In genomic region chr10:69375307-69376151, GRCh38 we compare ENCODE assay signal across 9 cellular contexts. TPM values are rescaled to one million over a fixed set of nuclear protein-coding genes. Genes with fewer than 3 reads are reported as not detected.
DNase-seq lines count a peak whose midpoint lies in the region; ATAC-seq and TF ChIP-seq lines count a peak whose summit lies in the region.
"Had no signal": no experiment of that assay in that cellular context is flagged by ENCODE, and none has a peak within 500 bp of the region (broad histone marks: within the 10 kb centered on the region; RNA-seq: fewer than 3 reads in every experiment).

No MANE protein-coding gene starts in this region.

- peaks cover 18% of the 10 kb centered on the region; the same call in 1 of the 2 replicates for H3K4me1 ChIP-seq in GM23338 (ENCODE audit: insufficient read depth)
- peaks cover 18% of the 10 kb centered on the region for H3K4me1 ChIP-seq in right cardiac atrium (ENCODE audit: control insufficient read depth, insufficient read depth, low read length)

- no peak for TF ChIP-seq CTCF in GM23338 (conservative IDR thresholded peaks at IDR 0.05; ENCODE audit: low read depth in 2 of 2)

- H3K36me3 Mint-ChIP-seq in GM23338 (ENCODE audit: low read depth): peaks cover 79% of the 10 kb centered on the region
- peaks cover 40% of the 10 kb centered on the region for H3K36me3 Mint-ChIP-seq in activated naive CD8-positive, alpha-beta T cell treated with anti-CD3 and anti-CD28 coated beads for 36 hours

- H3K9me3 Mint-ChIP-seq in GM23338: no peaks in the 10 kb centered on the region
- no peaks in the 10 kb centered on the region for H3K9me3 Mint-ChIP-seq in activated naive CD8-positive, alpha-beta T cell treated with anti-CD3 and anti-CD28 coated beads for 36 hours

- intact Hi-C loops in right cardiac atrium (cut with DNase I): loop anchor here (5.0 to 10.0 kb wide), 3 partner anchors 43 to 58 kb away; no protein-coding TSS in a partner anchor

- no peak overlapping the region for H2AFZ ChIP-seq in GM23338

- H3K27ac ChIP-seq in GM23338 (ENCODE audit: low read depth) (peak overlapping the region; percentile 66), right cardiac atrium (ENCODE audit: low read length) (peak overlapping the region; percentile 37)

- H3K4me1 Mint-ChIP-seq in GM23338: peaks cover 46% of the 10 kb centered on the region
- peaks cover 16% of the 10 kb centered on the region for H3K4me1 Mint-ChIP-seq in activated naive CD8-positive, alpha-beta T cell treated with anti-CD3 and anti-CD28 coated beads for 36 hours

- H3K27ac Mint-ChIP-seq in GM23338: peak overlapping the region; percentile 97
- H3K27ac Mint-ChIP-seq in activated naive CD8-positive, alpha-beta T cell treated with anti-CD3 and anti-CD28 coated beads for 36 hours: peak overlapping the region; percentile 18
- H3K27ac Mint-ChIP-seq: progenitor cell of endocrine pancreas had no signal

- no peaks in the 10 kb centered on the region for H3K27me3 ChIP-seq in GM23338 (ENCODE audit: insufficient read depth)
- no peaks in the 10 kb centered on the region for H3K27me3 ChIP-seq in right cardiac atrium (ENCODE audit: control insufficient read depth, insufficient read depth)

- H3K4me3 Mint-ChIP-seq in GM23338: peak overlapping the region; percentile 27; the same call in 1 of the 3 replicates
- H3K4me3 Mint-ChIP-seq in activated naive CD8-positive, alpha-beta T cell treated with anti-CD3 and anti-CD28 coated beads for 36 hours: no peak overlapping the region

- peaks cover 56% of the 10 kb centered on the region for H3K36me3 ChIP-seq in GM23338 (ENCODE audit: insufficient read depth)

- peaks cover 57% of the 10 kb centered on the region for H3K79me2 ChIP-seq in GM23338 (replicated peaks; ENCODE audit: insufficient read depth)

- no peak overlapping the region for H3K4me3 ChIP-seq in GM23338
- no peak overlapping the region for H3K4me3 ChIP-seq in right cardiac atrium (ENCODE audit: low read length)

- peak; percentile 86 for DNase-seq in GM23338 (ENCODE audit: low spot score)
- DNase-seq in activated naive CD8-positive, alpha-beta T cell treated with anti-CD3 and anti-CD28 coated beads for 36 hours: no peak
- DNase-seq in right cardiac atrium: peak; percentile 48 to 81 (median 79)
- peak; percentile 19 for DNase-seq in putamen (ENCODE audit: low spot score)
- no peak for DNase-seq in NCI-H1105 treated with DMSO at 0.1 percent for 48 hours (lab: John Stamatoyannopoulos, UW)
- DNase-seq in NCI-H1105 (lab: John Stamatoyannopoulos, UW): no peak
- no peak for DNase-seq in T1000 (lab: John Stamatoyannopoulos, UW)

- H4K20me1 ChIP-seq in GM23338 (replicated peaks; ENCODE audit: insufficient read depth): peaks cover 10% of the 10 kb centered on the region; the same call in 1 of the 2 replicates

- no peaks in the 10 kb centered on the region for H3K9me3 ChIP-seq in right cardiac atrium (ENCODE audit: control insufficient read depth, low read length)

- H3F3A ChIP-seq in GM23338 (replicated peaks; ENCODE audit: low read depth): peaks cover 18% of the 10 kb centered on the region

- H3K27me3 Mint-ChIP-seq in GM23338 (ENCODE audit: insufficient read depth, low read depth, poor library complexity): peaks cover 12% of the 10 kb centered on the region
- H3K27me3 Mint-ChIP-seq in activated naive CD8-positive, alpha-beta T cell treated with anti-CD3 and anti-CD28 coated beads for 36 hours: no peaks in the 10 kb centered on the region
- H3K27me3 Mint-ChIP-seq: progenitor cell of endocrine pancreas had no signal

- H3K4me2 ChIP-seq in GM23338: peak overlapping the region; percentile 40; the same call in 1 of the 2 replicates

- H3K9me2 ChIP-seq in GM23338 (ENCODE audit: insufficient read depth): no peaks in the 10 kb centered on the region

- WGBS in right cardiac atrium: 15% methylated on average over 19 of the region's 19 CpGs

- ATAC-seq in GM23338 (peak; percentile 99), right cardiac atrium (peak; percentile 67 to 85), HG03432 (IDR thresholded peaks at IDR 0.05; ENCODE audit: unreplicated experiment) (no peak)

TF ChIP-seq in GM23338, 12 proteins besides CTCF, POLR2A, EP300 and RAD21 (continues in another document):
- TF ChIP-seq ZNF462 (CRISPR knock-in tag; IDR thresholded peaks at IDR 0.05) (no peak), CREB1 (CRISPR knock-in tag; IDR thresholded peaks at IDR 0.05; ENCODE audit: low read depth) (no peak), EZH2 (IDR thresholded peaks at IDR 0.05; ENCODE audit: low read depth, unreplicated experiment) (no peak), STAT1 (IDR thresholded peaks at IDR 0.05; ENCODE audit: unreplicated experiment) (no peak), NANOG (IDR thresholded peaks at IDR 0.05; ENCODE audit: borderline replicate concordance) (no peak)

RNA-seq across cellular contexts. Expression of gene TACR2, which starts 41.2 kb away (rescaled TPM):
- 0.54 TPM in 1 of 2 replicates, not detected in the other for total RNA-seq in GM23338 (2014; rRNA removed; shearing (Covaris generic))
- not detected in 2 replicates for polyA plus RNA-seq in GM23338 (2016; fragmentation: Nextera tagmentation; extraction: Ambion mirVana)
- total RNA-seq in activated naive CD8-positive, alpha-beta T cell treated with anti-CD3 and anti-CD28 coated beads for 36 hours: not detected
- under 1 TPM; 0.26 to 0.53 (median 0.37) TPM for total RNA-seq in right cardiac atrium
- polyA plus RNA-seq in right cardiac atrium: 0.27 TPM
- total RNA-seq: progenitor cell of endocrine pancreas had no signal

Comparison
In these comparisons a context has a peak if more than half of its experiments do, and no peak if none do; other contexts are left out.
1. DNase-seq: peak in GM23338 (single experiment), right cardiac atrium (3 of 3) and putamen (single experiment); none in activated naive CD8-positive, alpha-beta T cell treated with anti-CD3 and anti-CD28 coated beads for 36 hours (single experiment), NCI-H1105 treated with DMSO at 0.1 percent for 48 hours (single experiment), NCI-H1105 (single experiment) and T1000 (single experiment).